ENCODE assay signal across 10 cellular contexts in the genomic region with DNA sequence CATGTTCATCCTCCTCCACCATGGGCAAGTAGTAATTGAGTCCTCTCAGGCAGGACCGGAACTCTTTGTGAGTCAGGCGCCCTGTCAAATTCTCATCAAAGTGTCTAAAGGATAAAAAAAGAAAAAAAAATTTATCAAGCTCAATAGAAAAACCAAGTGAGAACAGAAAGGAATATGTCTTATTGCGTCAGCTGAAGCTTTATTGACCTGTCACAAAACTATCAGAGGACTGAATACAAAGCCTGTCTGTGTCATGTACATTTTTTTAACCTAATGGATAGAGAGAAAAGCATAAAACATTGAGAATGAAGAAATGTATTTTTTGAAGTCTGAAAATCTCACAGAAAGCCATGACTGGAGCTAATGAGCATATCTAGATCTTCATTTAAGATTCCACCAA. TPM values are rescaled to one million over a fixed set of nuclear protein-coding genes. Genes with fewer than 3 reads are reported as not detected.
"Had no signal": no experiment of that assay in that cellular context is flagged by ENCODE, and none has a peak within 500 bp of the region (broad histone marks: within the 10 kb centered on the region; RNA-seq: fewer than 3 reads in every experiment).

No MANE protein-coding gene starts in this region.

- H3K9ac ChIP-seq: GM23248 had no signal

- DNase-seq: GM23248, GOT3, H7, H9, HCEC 1CT, HFFc6 had no signal

- H2AFZ ChIP-seq: GM23248, GM23338 had no signal

- H3K4me2 ChIP-seq: GM23338 had no signal

- H3K4me3 ChIP-seq: GM23248, GM23338, HAP-1 had no signal

- H3K36me3 ChIP-seq: HAP-1 had no signal

- H3K27ac ChIP-seq: GM23248 had no signal

- H3K9me3 ChIP-seq: HAP-1 had no signal

- ATAC-seq: GM23338, HCT116 had no signal

- H3K4me1 ChIP-seq: HAP-1 had no signal

RNA-seq across cellular contexts. Expression of a gene that starts 8.7 kb away (rescaled TPM):
- polyA plus RNA-seq: GM23248, GM23338, H1 had no signal

RNA-seq across cellular contexts. Expression of a gene that starts 34.1 kb away (rescaled TPM):
- polyA plus RNA-seq: GM23248, GM23338, H1 had no signal

RNA-seq across cellular contexts. Expression of a gene that starts 43.4 kb away (rescaled TPM):
- polyA plus RNA-seq: GM23248, GM23338, H1 had no signal

RNA-seq across cellular contexts. Expression of a gene that starts 59.6 kb away (rescaled TPM):
- polyA plus RNA-seq: GM23248, GM23338, H1 had no signal
